Comparison of ENCODE assay signal across 8 cellular contexts in the genomic region with DNA sequence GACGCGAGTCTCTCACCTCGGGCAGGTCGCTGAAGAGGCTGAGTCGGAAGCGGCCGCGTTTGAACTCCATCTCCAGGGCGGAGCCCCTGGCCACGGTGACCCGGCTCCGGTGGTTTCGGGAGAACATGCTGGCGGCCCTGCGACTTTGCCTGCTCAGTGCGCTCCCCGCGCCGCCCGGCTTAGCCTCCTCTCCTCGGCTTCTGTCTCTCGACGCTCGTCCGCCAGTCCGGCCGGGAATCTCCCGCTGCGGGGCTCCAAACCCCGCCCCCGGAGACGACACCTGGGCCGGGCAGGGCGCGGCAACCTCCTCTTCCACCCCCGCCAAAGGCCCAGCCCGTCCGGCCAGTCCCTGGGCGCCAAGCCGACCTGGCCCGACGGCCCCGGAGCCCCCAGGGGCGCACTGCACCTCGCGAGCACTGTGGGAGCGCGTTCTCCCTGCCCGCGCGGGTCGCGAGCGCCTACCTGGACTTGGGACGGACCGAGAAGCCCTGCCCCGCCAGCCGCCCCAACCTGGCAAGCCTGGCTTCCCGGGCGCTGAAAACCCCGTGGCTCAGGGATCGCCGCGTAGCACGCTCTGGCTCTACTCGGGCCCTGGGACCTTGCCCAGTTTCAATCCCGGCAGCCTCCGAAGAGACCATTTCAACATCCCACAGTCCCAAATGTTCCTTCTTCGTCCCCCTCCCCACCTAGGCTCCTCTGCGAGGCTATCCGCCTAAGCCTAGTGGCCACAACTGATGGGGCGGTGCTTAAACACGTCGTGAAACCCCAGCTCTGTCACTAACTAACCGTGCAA. TPM values are rescaled to one million over a fixed set of nuclear protein-coding genes. Genes with fewer than 3 reads are reported as not detected.
DNase-seq lines count a peak whose midpoint lies in the region; ATAC-seq, FAIRE-seq and TF ChIP-seq lines count a peak whose summit lies in the region.

A gene with protein sequence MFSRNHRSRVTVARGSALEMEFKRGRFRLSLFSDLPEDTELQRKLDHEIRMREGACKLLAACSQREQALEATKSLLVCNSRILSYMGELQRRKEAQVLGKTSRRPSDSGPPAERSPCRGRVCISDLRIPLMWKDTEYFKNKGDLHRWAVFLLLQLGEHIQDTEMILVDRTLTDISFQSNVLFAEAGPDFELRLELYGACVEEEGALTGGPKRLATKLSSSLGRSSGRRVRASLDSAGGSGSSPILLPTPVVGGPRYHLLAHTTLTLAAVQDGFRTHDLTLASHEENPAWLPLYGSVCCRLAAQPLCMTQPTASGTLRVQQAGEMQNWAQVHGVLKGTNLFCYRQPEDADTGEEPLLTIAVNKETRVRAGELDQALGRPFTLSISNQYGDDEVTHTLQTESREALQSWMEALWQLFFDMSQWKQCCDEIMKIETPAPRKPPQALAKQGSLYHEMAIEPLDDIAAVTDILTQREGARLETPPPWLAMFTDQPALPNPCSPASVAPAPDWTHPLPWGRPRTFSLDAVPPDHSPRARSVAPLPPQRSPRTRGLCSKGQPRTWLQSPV (minus strand): TSS at position 248 of the 793 bp plus-strand sequence. CDS start 121 bp downstream, at position 127.

- H3K4me1 ChIP-seq in foreskin keratinocyte: peaks cover 19% of the 10 kb centered on the region
- peaks cover 17 to 19% of the 10 kb centered on the region in 2 donors for H3K4me1 ChIP-seq in neuronal stem cell (ENCODE audit: control insufficient read depth in 2 of 2, insufficient read depth in 1 of 2, low read depth in 1 of 2, low read length in 2 of 2)

- H3K79me1 ChIP-seq in neuronal stem cell (ENCODE audit: low read depth, low read length): peaks cover 6% of the 10 kb centered on the region

- H2BK12ac ChIP-seq in neuronal stem cell (ENCODE audit: low read length): no peak within 1 kb of the TSS

- no peak within 1 kb of the TSS for H3K4ac ChIP-seq in neuronal stem cell (ENCODE audit: low read length)

- peak within 1 kb of the TSS; percentile 96 for H2BK15ac ChIP-seq in neuronal stem cell (ENCODE audit: low read length)

- H3K27me3 ChIP-seq in foreskin keratinocyte: no peaks in the 10 kb centered on the region
- H3K27me3 ChIP-seq in neuronal stem cell (ENCODE audit: control insufficient read depth in 3 of 3, insufficient read depth in 3 of 3, low read depth in 1 of 3, low read length in 3 of 3): peaks cover 0 to 15% (median 0%) of the 10 kb centered on the region in 3 experiments

- TF ChIP-seq CTCF in GM13977 (IDR thresholded peaks at IDR 0.05; ENCODE audit: extremely low read depth, insufficient read depth, missing control alignments) (no peak), foreskin keratinocyte (conservative IDR thresholded peaks at IDR 0.05) (peak; percentile 3)

- no peak within 1 kb of the TSS for H4K8ac ChIP-seq in neuronal stem cell (ENCODE audit: low read depth, low read length)

- peak within 1 kb of the TSS; percentile 96 for H3K18ac ChIP-seq in neuronal stem cell (ENCODE audit: low read length)

- peak within 1 kb of the TSS; percentile 81 for H3K23ac ChIP-seq in neuronal stem cell (ENCODE audit: low read depth, low read length, poor library complexity)

- peak within 1 kb of the TSS; percentile 95 for H3K4me2 ChIP-seq in neuronal stem cell (ENCODE audit: insufficient read depth, low read length, poor library complexity, severe bottlenecking)

- WGBS in neuronal stem cell (ENCODE audit: extremely low coverage in 2 of 2, insufficient read length in 2 of 2, insufficient replicate concordance in 1 of 2), 2 donors: no CpG with 5 or more reads among the region's 75 CpGs

- H3K9me3 ChIP-seq in neuronal stem cell (replicated peaks in 1 of 2; ENCODE audit: control insufficient read depth in 2 of 2, insufficient read depth in 1 of 2, low read depth in 1 of 2, low read length in 2 of 2): peaks cover 0 to 2% of the 10 kb centered on the region in 2 donors

- H3K4me3 ChIP-seq in neuronal stem cell (ENCODE audit: low read length in 2 of 2): peak within 1 kb of the TSS; percentile 59 to 78

- in situ Hi-C loops in GM13977 (cut with MboI; ENCODE audit: low pct_unique_long_range_greater_than_20kb, low sequenced_read_pairs, unreplicated experiment): no loop called here

- peak within 1 kb of the TSS; percentile 65 for H2BK120ac ChIP-seq in neuronal stem cell (ENCODE audit: low read depth, low read length)

- H3K27ac ChIP-seq in foreskin keratinocyte: peak within 1 kb of the TSS; percentile 92
- peak within 1 kb of the TSS; percentile 94 for H3K27ac ChIP-seq in neuronal stem cell (replicated peaks; ENCODE audit: low read length)

- no peak for FAIRE-seq in HTR-8/SVneo (lab: Jason Lieb, UNC)

- H2AK5ac ChIP-seq in neuronal stem cell (ENCODE audit: low read depth, low read length): peak within 1 kb of the TSS; percentile 62

- peak within 1 kb of the TSS; percentile 90 for H3K9ac ChIP-seq in neuronal stem cell (ENCODE audit: low read depth, low read length, poor library complexity)

- H2AFZ ChIP-seq in neuronal stem cell (ENCODE audit: low read length): peak within 1 kb of the TSS; percentile 96

- H4K91ac ChIP-seq in neuronal stem cell (ENCODE audit: low read depth, low read length, poor library complexity): no peak within 1 kb of the TSS

- no peaks in the 10 kb centered on the region for H3K36me3 ChIP-seq in neuronal stem cell (replicated peaks in 1 of 2; ENCODE audit: control insufficient read depth in 2 of 2, insufficient read depth in 2 of 2, low read length in 2 of 2)

- peak within 1 kb of the TSS; percentile 56 for H2BK5ac ChIP-seq in neuronal stem cell (ENCODE audit: low read length)

- no peak within 1 kb of the TSS for H3K14ac ChIP-seq in neuronal stem cell (ENCODE audit: low read length)

- DNase-seq in GM13977 (ENCODE audit: low spot score): peak; percentile 71
- DNase-seq in HuH-7 (ENCODE audit: low spot score): peak; percentile 86
- peak; percentile 52 to 61 for DNase-seq in activated T-cell treated with anti-CD3 and anti-CD28 coated beads, Interleukin-2, amount 50 U/mL, for 48 hours
- DNase-seq in foreskin keratinocyte: peak; percentile 64 to 79
- DNase-seq in neuronal stem cell (ENCODE audit: low spot score): peak; percentile 50
- no peak for DNase-seq in HTR-8/SVneo (ENCODE audit: insufficient read length, low spot score)
- DNase-seq in OCI-M2 (lab: John Stamatoyannopoulos, UW; ENCODE audit: unreplicated experiment): no peak

- peak; percentile 67 for ATAC-seq in foreskin keratinocyte
- ATAC-seq in HG02852 (IDR thresholded peaks at IDR 0.05; ENCODE audit: unreplicated experiment): no peak

RNA-seq across cellular contexts. Expression of the gene that starts here (rescaled TPM):
- 143 and 188 TPM in 2 replicates for total RNA-seq in foreskin keratinocyte
- polyA plus RNA-seq in foreskin keratinocyte: 132 and 168 TPM in 2 replicates
- 20.6 TPM for polyA plus RNA-seq in neuronal stem cell (2013, experiment 1 of 2)
- 20.1 TPM for polyA plus RNA-seq in neuronal stem cell (2013, experiment 2 of 2)

Comparison
In these comparisons a context has a peak if more than half of its experiments do, and no peak if none do; other contexts are left out.
1. DNase-seq: peak in GM13977 (single experiment), HuH-7 (single experiment), activated T-cell treated with anti-CD3 and anti-CD28 coated beads, Interleukin-2, amount 50 U/mL, for 48 hours (2 of 2), foreskin keratinocyte (2 of 2) and neuronal stem cell (single experiment); none in HTR-8/SVneo (single experiment) and OCI-M2 (single experiment).